8 cellular contexts compared by ENCODE assay signal in the genomic region with DNA sequence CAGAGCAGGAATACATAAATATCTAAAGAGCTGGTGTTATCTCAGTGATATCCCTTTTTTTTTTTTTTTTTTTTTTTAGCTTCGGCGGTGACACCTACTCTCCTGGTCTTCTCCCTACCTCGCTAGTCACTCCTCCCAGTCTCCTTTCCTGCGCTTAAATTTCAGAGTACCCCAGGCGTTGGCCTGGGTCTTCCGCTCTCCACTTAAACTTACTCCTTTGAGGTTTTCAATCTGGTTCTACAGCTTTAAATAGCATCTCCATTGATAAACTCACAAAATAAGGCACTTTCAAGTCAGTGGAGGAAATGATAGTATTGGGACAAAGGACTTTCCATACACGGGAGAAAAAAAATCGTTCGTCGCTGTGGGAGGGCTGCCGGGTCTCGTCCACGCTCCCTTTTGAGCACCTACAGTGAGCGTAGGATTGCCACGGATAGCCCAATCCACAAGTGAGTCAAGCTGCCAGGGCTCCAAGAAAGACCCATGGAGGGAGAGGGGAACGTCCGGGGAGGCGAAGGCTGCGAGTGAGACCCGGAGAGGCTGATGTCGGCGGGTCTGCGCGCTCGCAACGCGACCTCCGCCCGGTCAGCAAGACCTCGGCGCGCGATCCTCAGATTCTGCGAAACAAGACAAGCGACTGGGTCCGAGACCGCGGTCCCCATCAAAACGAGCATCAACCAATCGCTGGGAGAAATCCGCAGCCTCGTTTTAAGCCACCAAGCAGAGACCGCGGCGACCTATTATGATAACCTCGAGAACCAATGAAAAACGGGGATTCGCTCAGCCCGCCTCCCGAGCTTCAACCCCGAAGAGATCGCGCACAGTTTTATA. TPM values are rescaled to one million over a fixed set of nuclear protein-coding genes. Genes with fewer than 3 reads are reported as not detected.
DNase-seq lines count a peak whose midpoint lies in the region; ATAC-seq, FAIRE-seq and TF ChIP-seq lines count a peak whose summit lies in the region.

No MANE protein-coding gene starts in this region.

- TF ChIP-seq POLR2A in GM12892 (IDR thresholded peaks at IDR 0.05; ENCODE audit: low read depth, low read length) = no peak
- TF ChIP-seq POLR2A in prostate gland (IDR thresholded peaks at IDR 0.05) = no peak

- peaks cover 27% of the 10 kb centered on the region for H3K36me3 Mint-ChIP-seq in T-helper 1 cell treated with Interleukin-12 subunit alpha and Interleukin-12 subunit beta and Interleukin-4 antibody, amounts not matched to agents 30 μg/mL and 1 μg/mL, for 36 hours (ENCODE audit: low read depth)

- TF ChIP-seq CTCF in ascending aorta (IDR thresholded peaks at IDR 0.05) (no peak), prostate gland (IDR thresholded peaks at IDR 0.05) (no peak)

- no peaks in the 10 kb centered on the region for H3K9me3 ChIP-seq in ascending aorta
- no peaks in the 10 kb centered on the region for H3K9me3 ChIP-seq in right cardiac atrium (ENCODE audit: control insufficient read depth, low read length)
- H3K9me3 ChIP-seq in prostate gland = no peaks in the 10 kb centered on the region

- H3K4me3 ChIP-seq in ascending aorta (peak overlapping the region; percentile 90 to 91), right cardiac atrium (ENCODE audit: low read length) (peak overlapping the region; percentile 91), prostate gland (peak overlapping the region; percentile 65 to 93), urinary bladder (ENCODE audit: low read depth, low read length) (peak overlapping the region; percentile 99)

- peak overlapping the region; percentile 99 to 100 for H3K27ac ChIP-seq in ascending aorta
- peak overlapping the region; percentile 96 for H3K27ac ChIP-seq in right cardiac atrium (ENCODE audit: low read length)
- peak overlapping the region; percentile 98 to 100 for H3K27ac ChIP-seq in prostate gland
- H3K27ac ChIP-seq in urinary bladder (ENCODE audit: low read depth) = peak overlapping the region; percentile 100

- H3K36me3 ChIP-seq in ascending aorta = peaks cover 27 to 31% of the 10 kb centered on the region in 2 donors
- H3K36me3 ChIP-seq in prostate gland = peaks cover 0 to 7% of the 10 kb centered on the region in 2 donors
- peaks cover 2% of the 10 kb centered on the region for H3K36me3 ChIP-seq in urinary bladder (ENCODE audit: insufficient read depth)

- H3K4me1 Mint-ChIP-seq in T-helper 1 cell treated with Interleukin-12 subunit alpha and Interleukin-12 subunit beta and Interleukin-4 antibody, amounts not matched to agents 30 μg/mL and 1 μg/mL, for 36 hours (ENCODE audit: low read depth) = peaks cover 20% of the 10 kb centered on the region

- intact Hi-C loops in ascending aorta (cut with DNase I) = loop anchor here (1.0 to 5.0 kb wide), 6 partner anchors 57 to 1840 kb away; partner anchors contain the start of genes CHD6, FITM2, IFT52 and OSER1
- intact Hi-C loops in right cardiac atrium (cut with DNase I) = loop anchor here in 1 of 4 donors (10.0 kb wide), 1 partner anchor 138 kb away; the partner anchor contains the start of gene IFT52
- intact Hi-C loops in prostate gland (cut with DNase I) = loop anchor here (5.0 to 10.0 kb wide), 3 partner anchors 135 to 755 kb away; partner anchors contain the start of genes IFT52 and OSER1

- no peaks in the 10 kb centered on the region for H3K9me3 Mint-ChIP-seq in T-helper 1 cell treated with Interleukin-12 subunit alpha and Interleukin-12 subunit beta and Interleukin-4 antibody, amounts not matched to agents 30 μg/mL and 1 μg/mL, for 36 hours

- peak; percentile 51 for FAIRE-seq in GM12892 (lab: Jason Lieb, UNC)

- DNase-seq in GM12892 (ENCODE audit: insufficient read length) = peak; percentile 83
- DNase-seq in NCI-H146 treated with DMSO at 0.1 percent for 48 hours (lab: John Stamatoyannopoulos, UW; ENCODE audit: unreplicated experiment) = peak; percentile 96
- DNase-seq in ascending aorta (ENCODE audit: low spot score in 2 of 2) = peak; percentile 78 to 96
- DNase-seq in right cardiac atrium = peak; percentile 90 to 94 (median 92)
- peak; percentile 95 for DNase-seq in prostate gland (ENCODE audit: low spot score)

- H3K27ac Mint-ChIP-seq in T-helper 1 cell treated with Interleukin-12 subunit alpha and Interleukin-12 subunit beta and Interleukin-4 antibody, amounts not matched to agents 30 μg/mL and 1 μg/mL, for 36 hours = peak overlapping the region; percentile 98

- peaks cover 12% of the 10 kb centered on the region for H3K27me3 Mint-ChIP-seq in T-helper 1 cell treated with Interleukin-12 subunit alpha and Interleukin-12 subunit beta and Interleukin-4 antibody, amounts not matched to agents 30 μg/mL and 1 μg/mL, for 36 hours (ENCODE audit: low read depth)

- peak overlapping the region; percentile 87 for H3K4me3 Mint-ChIP-seq in T-helper 1 cell treated with Interleukin-12 subunit alpha and Interleukin-12 subunit beta and Interleukin-4 antibody, amounts not matched to agents 30 μg/mL and 1 μg/mL, for 36 hours

- under 1% methylated on average over 53 of the region's 53 CpGs for WGBS in right cardiac atrium
- WGBS in prostate gland = under 1% methylated on average over 53 of the region's 53 CpGs
- WGBS in urinary bladder = under 1% methylated on average over 53 of the region's 53 CpGs

- ATAC-seq in HG02884 (IDR thresholded peaks at IDR 0.05; ENCODE audit: unreplicated experiment) = peak; percentile 86
- ATAC-seq in right cardiac atrium = peak; percentile 89 to 90

- H3K27me3 ChIP-seq in ascending aorta = no peaks in the 10 kb centered on the region
- H3K27me3 ChIP-seq in right cardiac atrium (ENCODE audit: control insufficient read depth, insufficient read depth) = no peaks in the 10 kb centered on the region
- no peaks in the 10 kb centered on the region for H3K27me3 ChIP-seq in prostate gland (replicated peaks; ENCODE audit: insufficient read depth)

- H3K4me1 ChIP-seq in ascending aorta (peaks cover 4 to 17% of the 10 kb centered on the region in 2 donors), right cardiac atrium (ENCODE audit: control insufficient read depth, insufficient read depth, low read length) (peaks cover 2% of the 10 kb centered on the region), prostate gland (replicated peaks) (no peaks in the 10 kb centered on the region), urinary bladder (ENCODE audit: insufficient read depth) (no peaks in the 10 kb centered on the region)

RNA-seq across cellular contexts. Expression of gene SRSF6, which starts 0.7 kb away (rescaled TPM):
- 77.7 TPM for polyA plus RNA-seq in GM12892 (2012; ENCODE audit: missing spikeins)
- 23.9 TPM for total RNA-seq in ascending aorta
- 10 to 100 TPM; 64.4 to 80.6 (median 73.5) TPM for total RNA-seq in right cardiac atrium
- 50.8 TPM for polyA plus RNA-seq in right cardiac atrium
- total RNA-seq in prostate gland = 100 to 1,000 TPM; 121 to 128 TPM
- 87.2 TPM for total RNA-seq in urinary bladder
- 54.7 TPM for polyA plus RNA-seq in urinary bladder

RNA-seq across cellular contexts. Expression of gene L3MBTL1, which starts 50.5 kb away (rescaled TPM):
- 7.9 TPM for polyA plus RNA-seq in GM12892 (2012; ENCODE audit: missing spikeins)
- total RNA-seq in ascending aorta (13.1 TPM), right cardiac atrium (1 to 10 TPM; 5.0 to 6.1 (median 6.1) TPM), prostate gland (10 to 100 TPM; 10.2 to 38.8 TPM), urinary bladder (14.5 TPM)
- polyA plus RNA-seq in right cardiac atrium (4.4 TPM), urinary bladder (5.6 TPM)

Comparison
In these comparisons a context has a peak if more than half of its experiments do, and no peak if none do; other contexts are left out.
1. Peak in every context shown above with its lines: DNase-seq, ATAC-seq, H3K4me3 ChIP-seq and H3K27ac ChIP-seq.